ENCODE assay signal across 1 cellular context in genomic region chr2:219116776-219117646, GRCh38.
A peak's percentile ranks its signal among the peaks of the same experiment; 100 is the strongest.
TF ChIP-seq lines count a peak whose summit lies in the region.

No MANE protein-coding gene starts in this region.

TF ChIP-seq in HepG2, 621 proteins besides CTCF, POLR2A, EP300 and RAD21 (continued from another document):
- peak; percentile 72; the same call in 1 of the 2 replicates for TF ChIP-seq ZBTB39 (CRISPR knock-in tag; IDR thresholded peaks at IDR 0.05)
- peak; percentile 59; the same call in 1 of the 2 replicates for TF ChIP-seq CREM (IDR thresholded peaks at IDR 0.05)
- no peak for TF ChIP-seq CREM (CRISPR knock-in tag; IDR thresholded peaks at IDR 0.05)
- TF ChIP-seq SRSF1 (optimal IDR thresholded peaks at IDR 0.05; ENCODE audit: low read depth, low read length): no peak
- no peak for TF ChIP-seq KLF15 (CRISPR knock-in tag; IDR thresholded peaks at IDR 0.05; ENCODE audit: borderline replicate concordance)
- peak; percentile 77; the same call in 1 of the 2 replicates for TF ChIP-seq ISL2 (CRISPR knock-in tag; IDR thresholded peaks at IDR 0.05)
- TF ChIP-seq ZNF264 (CRISPR knock-in tag; IDR thresholded peaks at IDR 0.05): no peak
- TF ChIP-seq ZNF431 (CRISPR knock-in tag; IDR thresholded peaks at IDR 0.05; ENCODE audit: borderline replicate concordance, low read depth): no peak
- no peak for TF ChIP-seq KLF6 (CRISPR knock-in tag; IDR thresholded peaks at IDR 0.05)
- peak; percentile 59; the same call in 1 of the 2 replicates for TF ChIP-seq IKZF5 (CRISPR knock-in tag; IDR thresholded peaks at IDR 0.05)
- 0 out of 2 replicates have a peak, but pooled peaks have one; percentile 18 for TF ChIP-seq ZSCAN21 (CRISPR knock-in tag; IDR thresholded peaks at IDR 0.05; ENCODE audit: borderline replicate concordance)
- 0 out of 2 replicates have a peak, but pooled peaks have one; percentile 54 for TF ChIP-seq HDAC1 (CRISPR knock-in tag; IDR thresholded peaks at IDR 0.05)
- no peak for TF ChIP-seq MZF1 (CRISPR knock-in tag; IDR thresholded peaks at IDR 0.05; ENCODE audit: borderline replicate concordance)
TF ChIP-seq in HepG2: peak in this region for 124.
